13 cellular contexts compared by ENCODE assay signal in the genomic region with DNA sequence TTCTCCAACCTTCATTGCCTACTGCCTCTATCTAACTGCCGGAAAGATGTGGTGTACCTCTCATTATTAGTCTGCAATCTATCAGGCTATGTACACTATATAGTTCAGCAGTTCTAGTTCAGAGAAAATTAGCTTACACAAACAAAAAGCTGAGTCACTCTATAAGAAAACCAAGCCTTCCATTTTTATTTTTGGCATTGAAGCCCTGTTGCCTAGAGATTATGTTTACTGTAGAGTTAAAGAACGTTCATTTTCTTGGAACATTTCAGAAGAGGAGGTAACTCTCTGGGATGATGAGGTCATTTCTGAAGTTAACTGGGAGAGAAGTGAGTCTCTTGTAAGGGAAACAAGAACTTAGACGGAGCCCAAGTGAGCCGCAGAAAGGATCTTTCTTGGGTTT.
DNase-seq lines count a peak whose midpoint lies in the region; ATAC-seq and TF ChIP-seq lines count a peak whose summit lies in the region.
"Had no signal": no experiment of that assay in that cellular context is flagged by ENCODE, and none has a peak within 500 bp of the region (broad histone marks: within the 10 kb centered on the region; RNA-seq: fewer than 3 reads in every experiment).

No MANE protein-coding gene starts in this region.

- H3K4me1 Mint-ChIP-seq in activated T-cell treated with anti-CD3 and anti-CD28 coated beads, Interleukin-2, amount 50 U/mL, for 72 hours (ENCODE audit: low read depth), result no peaks in the 10 kb centered on the region
- H3K4me1 Mint-ChIP-seq: activated naive CD8-positive, alpha-beta T cell treated with anti-CD3 and anti-CD28 coated beads for 36 hours had no signal

- no peaks in the 10 kb centered on the region for H4K20me1 ChIP-seq in SK-N-SH (ENCODE audit: insufficient read depth)

- TF ChIP-seq POLR2A in gastroesophageal sphincter (IDR thresholded peaks at IDR 0.05) (no peak), stomach (IDR thresholded peaks at IDR 0.05) (no peak)

- no peaks in the 10 kb centered on the region for H3K36me3 Mint-ChIP-seq in activated T-cell treated with anti-CD3 and anti-CD28 coated beads, Interleukin-2, amount 50 U/mL, for 72 hours (ENCODE audit: insufficient read depth in 2 of 2)
- H3K36me3 Mint-ChIP-seq: activated naive CD8-positive, alpha-beta T cell treated with anti-CD3 and anti-CD28 coated beads for 36 hours had no signal

- no peak overlapping the region for H3K4me3 ChIP-seq in SK-N-SH (ENCODE audit: low read depth in 2 of 2, low read length in 1 of 2)
- no peak overlapping the region for H3K4me3 ChIP-seq in gastroesophageal sphincter
- H3K4me3 ChIP-seq in stomach, result no peak overlapping the region
- H3K4me3 ChIP-seq: spleen, testis had no signal

- H3K27me3 Mint-ChIP-seq in activated T-cell treated with anti-CD3 and anti-CD28 coated beads, Interleukin-2, amount 50 U/mL, for 72 hours (ENCODE audit: low read depth), result peaks cover 10% of the 10 kb centered on the region

- H3K9ac ChIP-seq in SK-N-SH, result 0 out of 2 replicates have a peak overlapping the region, but pooled peaks have one; percentile 10

- peak; percentile 46 for ATAC-seq in gastroesophageal sphincter
- ATAC-seq in activated T-cell treated with anti-CD3 and anti-CD28 coated beads, Interleukin-2, amount 50 U/mL, for 72 hours (replicated peaks in 1 of 2), result no peak
- no peak for ATAC-seq in stimulated activated naive CD8-positive, alpha-beta T cell treated with anti-CD3 and anti-CD28 coated beads, Interleukin-15, Interleukin-2, amounts not matched to agents 100 U/mL and 50 U/mL, for 24 hours

- TF ChIP-seq RAD21 in SK-N-SH (IDR thresholded peaks at IDR 0.05; ENCODE audit: low read length), result no peak

- H3K27ac ChIP-seq in SK-N-SH (ENCODE audit: low read depth in 2 of 2, low read length in 1 of 2), result peak overlapping the region in 1 of 2 experiments; percentile 79; a peak in 2 of 4 replicates
- H3K27ac ChIP-seq in gastroesophageal sphincter, result peak overlapping the region in 1 of 4 donors; percentile 54
- peak overlapping the region; percentile 30 to 86 (median 73) for H3K27ac ChIP-seq in stomach
- H3K27ac ChIP-seq: spleen, testis had no signal

- no peaks in the 10 kb centered on the region for H3K9me3 Mint-ChIP-seq in activated T-cell treated with anti-CD3 and anti-CD28 coated beads, Interleukin-2, amount 50 U/mL, for 72 hours
- H3K9me3 Mint-ChIP-seq: activated naive CD8-positive, alpha-beta T cell treated with anti-CD3 and anti-CD28 coated beads for 36 hours; T-helper 1 cell treated with Interleukin-12 subunit alpha and Interleukin-12 subunit beta and Interleukin-4 antibody, amounts not matched to agents 30 μg/mL and 1 μg/mL, for 36 hours had no signal

- H3K9me3 ChIP-seq in SK-N-SH (no peaks in the 10 kb centered on the region), gastroesophageal sphincter (no peaks in the 10 kb centered on the region), stomach (no peaks in the 10 kb centered on the region)
- H3K9me3 ChIP-seq: spleen, testis had no signal

- WGBS in SK-N-SH (ENCODE audit: low lambda C conversion rate), result 69% methylated on average over 4 of the region's 4 CpGs
- WGBS in gastroesophageal sphincter (ENCODE audit: low coverage in 1 of 2), 2 donors, result 8 to 21% methylated on average over 4 of the region's 4 CpGs
- WGBS in stomach, 5 donors, result 17 to 34% (median 24%) methylated on average over 4 of the region's 4 CpGs

- no peak overlapping the region for H3K4me3 Mint-ChIP-seq in activated T-cell treated with anti-CD3 and anti-CD28 coated beads, Interleukin-2, amount 50 U/mL, for 72 hours
- H3K4me3 Mint-ChIP-seq: activated naive CD8-positive, alpha-beta T cell treated with anti-CD3 and anti-CD28 coated beads for 36 hours; T-helper 1 cell treated with Interleukin-12 subunit alpha and Interleukin-12 subunit beta and Interleukin-4 antibody, amounts not matched to agents 30 μg/mL and 1 μg/mL, for 36 hours had no signal

- intact Hi-C loops in stomach (cut with DNase I; ENCODE audit: low total_unique reads), result no loop called here

- H3K27me3 ChIP-seq in SK-N-SH (ENCODE audit: insufficient read depth), result no peaks in the 10 kb centered on the region
- no peaks in the 10 kb centered on the region for H3K27me3 ChIP-seq in gastroesophageal sphincter
- H3K27me3 ChIP-seq in stomach, result no peaks in the 10 kb centered on the region
- H3K27me3 ChIP-seq: spleen, testis had no signal

- H2AFZ ChIP-seq in SK-N-SH (ENCODE audit: low read depth), result 0 out of 2 replicates have a peak overlapping the region, but pooled peaks have one; percentile 17

- no peaks in the 10 kb centered on the region for H3K79me2 ChIP-seq in SK-N-SH (ENCODE audit: insufficient read depth)

- H3K4me2 ChIP-seq in SK-N-SH, result no peak overlapping the region; the same call in 1 of the 2 replicates

- H3F3A ChIP-seq in SK-N-SH (replicated peaks; ENCODE audit: insufficient read depth), result peaks cover 7% of the 10 kb centered on the region

- DNase-seq in DMS53 (lab: John Stamatoyannopoulos, UW), result peak; percentile 56
- no peak for DNase-seq in DMS53 treated with DMSO at 0.1 percent for 48 hours (lab: John Stamatoyannopoulos, UW; ENCODE audit: unreplicated experiment)
- DNase-seq in SK-N-SH, result no peak
- no peak for DNase-seq in stomach
- DNase-seq in stimulated activated naive CD4-positive, alpha-beta T cell (lab: John Stamatoyannopoulos, UW), result no peak
- no peak for DNase-seq in activated T-cell treated with anti-CD3 and anti-CD28 coated beads, Interleukin-2, amount 50 U/mL, for 72 hours
- DNase-seq in stimulated activated naive CD8-positive, alpha-beta T cell treated with anti-CD3 and anti-CD28 coated beads, Interleukin-15, Interleukin-2, amounts not matched to agents 100 U/mL and 50 U/mL, for 24 hours, result no peak
- DNase-seq: 8988T; activated naive CD8-positive, alpha-beta T cell treated with anti-CD3 and anti-CD28 coated beads for 36 hours; spleen; testis had no signal

- POLR2A ChIA-PET in SK-N-SH (lab: Yijun Ruan, JAX), result no interaction called here

- CTCF ChIA-PET in SK-N-SH (lab: Yijun Ruan, JAX), result interaction anchor here (0.8 to 4.9 kb wide), 2 partner anchors 15 to 275 kb away, joined by 3 to 24 read pairs; no protein-coding TSS in a partner anchor

- TF ChIP-seq CTCF in SK-N-SH (IDR thresholded peaks at IDR 0.05) (no peak), gastroesophageal sphincter (IDR thresholded peaks at IDR 0.05) (no peak), stomach (IDR thresholded peaks at IDR 0.05) (no peak)

- no peak overlapping the region for H3K27ac Mint-ChIP-seq in activated T-cell treated with anti-CD3 and anti-CD28 coated beads, Interleukin-2, amount 50 U/mL, for 72 hours
- H3K27ac Mint-ChIP-seq: activated naive CD8-positive, alpha-beta T cell treated with anti-CD3 and anti-CD28 coated beads for 36 hours; T-helper 1 cell treated with Interleukin-12 subunit alpha and Interleukin-12 subunit beta and Interleukin-4 antibody, amounts not matched to agents 30 μg/mL and 1 μg/mL, for 36 hours had no signal

- TF ChIP-seq EP300 in SK-N-SH (IDR thresholded peaks at IDR 0.05; ENCODE audit: borderline replicate concordance in 1 of 2, low read depth in 1 of 2, low read length in 1 of 2) (no peak), gastroesophageal sphincter (IDR thresholded peaks at IDR 0.05) (no peak), stomach (IDR thresholded peaks at IDR 0.05) (no peak)

- H3K9me2 ChIP-seq in SK-N-SH, result no peaks in the 10 kb centered on the region

- H3K4me1 ChIP-seq in SK-N-SH (ENCODE audit: control insufficient read depth in 1 of 2, insufficient read depth in 2 of 2, low read depth in 1 of 2, low read length in 1 of 2) (peaks cover 0 to 13% of the 10 kb centered on the region in 2 experiments; a peak in 3 of 4 replicates), gastroesophageal sphincter (peaks cover 0 to 16% (median 0%) of the 10 kb centered on the region in 3 donors), stomach (peaks cover 4 to 19% (median 11%) of the 10 kb centered on the region in 4 donors)
- H3K4me1 ChIP-seq: spleen had no signal

- no peaks in the 10 kb centered on the region for H3K36me3 ChIP-seq in SK-N-SH (replicated peaks in 1 of 2; ENCODE audit: control insufficient read depth in 1 of 2, insufficient read depth in 2 of 2, low read length in 1 of 2)
- no peaks in the 10 kb centered on the region for H3K36me3 ChIP-seq in gastroesophageal sphincter
- H3K36me3 ChIP-seq in stomach, result no peaks in the 10 kb centered on the region
- H3K36me3 ChIP-seq: spleen had no signal

TF ChIP-seq in SK-N-SH, 30 proteins besides CTCF, POLR2A, EP300 and RAD21:
- TF ChIP-seq GABPA (IDR thresholded peaks at IDR 0.05; ENCODE audit: low read depth), result no peak
- TF ChIP-seq FOSL2 (IDR thresholded peaks at IDR 0.05; ENCODE audit: borderline replicate concordance, low read depth), result 0 out of 2 replicates have a peak, but pooled peaks have one; percentile 11
- peak; percentile 19; the same call in 1 of the 2 replicates for TF ChIP-seq JUND (IDR thresholded peaks at IDR 0.05)
